2 cellular contexts compared by ENCODE assay signal in the genomic region with DNA sequence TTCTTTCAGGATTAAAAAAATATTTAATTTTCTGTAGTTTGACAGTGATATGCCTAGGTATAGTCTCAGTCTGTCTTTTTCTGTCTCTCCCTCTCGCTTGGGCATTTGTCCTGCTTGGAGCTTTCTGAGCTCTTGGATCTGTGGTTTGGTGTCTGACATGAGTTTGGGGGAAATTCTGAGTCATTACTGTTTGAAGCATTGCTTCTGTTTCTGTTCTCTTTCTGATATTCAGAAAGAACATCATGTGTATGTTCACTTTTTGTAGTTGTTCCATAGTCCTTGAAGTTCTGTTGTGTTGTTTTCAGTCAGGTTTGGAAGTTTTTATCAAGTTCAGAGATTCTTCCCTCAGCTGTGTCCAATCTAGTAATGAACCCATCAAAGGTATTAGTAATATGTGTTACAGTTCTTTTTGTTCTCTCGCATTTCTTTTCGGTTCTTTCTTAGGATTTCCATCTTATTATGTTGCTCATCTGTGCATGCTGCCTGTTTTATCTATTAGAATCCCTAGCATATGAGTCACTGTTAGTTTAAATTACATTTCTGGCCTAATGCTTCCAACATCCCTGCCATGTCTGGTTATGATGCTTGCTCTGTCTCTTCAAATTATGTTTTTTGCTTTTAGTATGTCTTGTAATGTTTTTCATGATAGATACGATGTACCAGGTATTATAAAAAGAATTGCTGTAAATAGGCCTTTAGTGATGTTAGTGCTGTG.
A peak's percentile ranks its signal among the peaks of the same experiment; 100 is the strongest.
TF ChIP-seq lines count a peak whose summit lies in the region.

No MANE protein-coding gene starts in this region.

TF ChIP-seq in IMR-90, 13 proteins besides CTCF, POLR2A, EP300 and RAD21:
- TF ChIP-seq, protein P1, sequence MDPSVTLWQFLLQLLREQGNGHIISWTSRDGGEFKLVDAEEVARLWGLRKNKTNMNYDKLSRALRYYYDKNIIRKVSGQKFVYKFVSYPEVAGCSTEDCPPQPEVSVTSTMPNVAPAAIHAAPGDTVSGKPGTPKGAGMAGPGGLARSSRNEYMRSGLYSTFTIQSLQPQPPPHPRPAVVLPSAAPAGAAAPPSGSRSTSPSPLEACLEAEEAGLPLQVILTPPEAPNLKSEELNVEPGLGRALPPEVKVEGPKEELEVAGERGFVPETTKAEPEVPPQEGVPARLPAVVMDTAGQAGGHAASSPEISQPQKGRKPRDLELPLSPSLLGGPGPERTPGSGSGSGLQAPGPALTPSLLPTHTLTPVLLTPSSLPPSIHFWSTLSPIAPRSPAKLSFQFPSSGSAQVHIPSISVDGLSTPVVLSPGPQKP (IDR thresholded peaks at IDR 0.05; ENCODE audit: borderline replicate concordance, low read depth, low read length), result no peak
- no peak for TF ChIP-seq MAFK (IDR thresholded peaks at IDR 0.05; ENCODE audit: low read depth, low read length)
- TF ChIP-seq FOS (IDR thresholded peaks at IDR 0.05; ENCODE audit: low read depth, low read length), result peak; percentile 27; the same call in 1 of the 2 replicates
- no peak for TF ChIP-seq NFE2L2 (IDR thresholded peaks at IDR 0.05; ENCODE audit: low read depth, low read length)
- TF ChIP-seq MXI1 (IDR thresholded peaks at IDR 0.05; ENCODE audit: borderline replicate concordance, low read depth, low read length), result no peak
- no peak for TF ChIP-seq BHLHE40 (IDR thresholded peaks at IDR 0.05; ENCODE audit: low read depth, low read length)
- TF ChIP-seq SMC3 (IDR thresholded peaks at IDR 0.05; ENCODE audit: low read depth, low read length), result no peak

TF ChIP-seq in H1, 55 proteins besides CTCF, POLR2A, EP300 and RAD21:
- no peak for TF ChIP-seq GTF2F1 (IDR thresholded peaks at IDR 0.05; ENCODE audit: borderline replicate concordance, low read depth, low read length)
- no peak for TF ChIP-seq TEAD4 (IDR thresholded peaks at IDR 0.05; ENCODE audit: low read depth, low read length)
